Comparison of ENCODE assay signal across 9 cellular contexts in the genomic region with DNA sequence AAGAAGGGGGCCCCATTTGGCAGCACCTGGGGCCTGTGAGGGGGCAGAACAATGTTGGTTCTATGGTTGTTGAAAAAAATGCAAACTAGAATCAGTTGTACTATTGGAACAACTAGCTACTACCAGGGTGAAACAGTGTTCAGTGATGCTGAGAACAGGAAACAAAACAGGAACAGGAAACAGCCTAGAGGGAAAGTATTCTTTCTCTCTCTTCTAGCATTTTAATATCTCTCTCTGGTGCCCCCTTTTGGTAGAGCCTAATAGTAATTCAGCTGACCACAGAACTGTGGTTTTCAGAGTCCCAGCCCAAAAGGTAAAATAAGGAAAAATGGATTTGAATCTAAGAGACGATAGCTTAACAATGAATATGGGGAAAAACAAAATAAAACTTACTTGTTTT.
DNase-seq lines count a peak whose midpoint lies in the region; ATAC-seq, FAIRE-seq and TF ChIP-seq lines count a peak whose summit lies in the region.
"Had no signal": no experiment of that assay in that cellular context is flagged by ENCODE, and none has a peak within 500 bp of the region (broad histone marks: within the 10 kb centered on the region; RNA-seq: fewer than 3 reads in every experiment).

No MANE protein-coding gene starts in this region.

- H3K23ac ChIP-seq in H1 (ENCODE audit: insufficient read length), result no peak overlapping the region

- H2BK20ac ChIP-seq in H1 (ENCODE audit: low read length), result no peak overlapping the region

- no peaks in the 10 kb centered on the region for H3K9me3 ChIP-seq in H1 (ENCODE audit: insufficient read depth in 2 of 2, low read depth in 1 of 2, low read length in 1 of 2)
- H3K9me3 ChIP-seq in CD4-positive, alpha-beta T cell (ENCODE audit: control insufficient read depth, low read length), result no peaks in the 10 kb centered on the region

- no peak overlapping the region for H3K14ac ChIP-seq in H1 (ENCODE audit: insufficient read length)

- no peak for FAIRE-seq in H1 (lab: Jason Lieb, UNC)

- no peak overlapping the region for H2BK15ac ChIP-seq in H1 (ENCODE audit: low read length)

- no peak overlapping the region for H3K4me2 ChIP-seq in H1 (ENCODE audit: insufficient read depth in 1 of 2, low read depth in 2 of 2, low read length in 2 of 2)

- H3K79me2 ChIP-seq in H1 (ENCODE audit: control insufficient read depth in 1 of 2, insufficient read depth in 2 of 2, low read length in 2 of 2), result no peaks in the 10 kb centered on the region

- no peak overlapping the region for H3K18ac ChIP-seq in H1 (ENCODE audit: extremely low read depth, low read length)

- TF ChIP-seq POLR2A in H1 (IDR thresholded peaks at IDR 0.05; ENCODE audit: control extremely low read depth in 1 of 2, low read depth in 2 of 2, low read length in 2 of 2), result no peak

- no peaks in the 10 kb centered on the region for H4K20me1 ChIP-seq in H1 (replicated peaks in 1 of 2; ENCODE audit: control insufficient read depth in 1 of 2, insufficient read depth in 2 of 2, low read length in 2 of 2)

- peaks cover 16% of the 10 kb centered on the region for H3K9me3 Mint-ChIP-seq in CD4-positive, alpha-beta T cell

- H3K9ac ChIP-seq in H1 (replicated peaks in 1 of 4; ENCODE audit: extremely low read depth in 1 of 4, low read depth in 3 of 4, low read length in 3 of 4), result no peak overlapping the region

- CTCF ChIA-PET in H1 (lab: Charles Lee; ENCODE audit: partially characterized antibody), result interaction anchor here (0.7 to 4.1 kb wide), 26 partner anchors 10 to 589 kb away, joined by 3 to 28 read pairs (median 3); no protein-coding TSS in a partner anchor
- CTCF ChIA-PET in CD4-positive, alpha-beta T cell (lab: Charles Lee), result no interaction called here

- 80% methylated on average over 1 of the region's 1 CpG; no CpG with 5 or more reads in 1 of the 2 experiments for WGBS in H1 (ENCODE audit: extremely low coverage in 1 of 2, insufficient coverage in 1 of 2, insufficient read length in 1 of 2, insufficient replicate concordance in 2 of 2, low coverage in 1 of 2, low lambda C conversion rate in 2 of 2, missing lambda C conversion rate in 1 of 2), 2 experiments

- no peak overlapping the region for H4K91ac ChIP-seq in H1 (replicated peaks; ENCODE audit: insufficient read length, low read length)

- 0 out of 2 replicates have a peak overlapping the region, but pooled peaks have one; percentile 40 for H2AFZ ChIP-seq in H1 (ENCODE audit: low read length)

- H3K4me3 Mint-ChIP-seq in CD4-positive, alpha-beta T cell, result no peak overlapping the region

- no peaks in the 10 kb centered on the region for H3K36me3 Mint-ChIP-seq in CD4-positive, alpha-beta T cell (ENCODE audit: low read depth)

- no peak overlapping the region for H2BK12ac ChIP-seq in H1 (ENCODE audit: low read depth, low read length)

- peak in 2 of 3 experiments; percentile 41 to 59; a peak in 2 of 4 replicates for TF ChIP-seq CTCF in H1 (IDR thresholded peaks at IDR 0.05; ENCODE audit: control extremely low read depth in 1 of 3, insufficient read depth in 1 of 3, low read depth in 1 of 3, low read length in 3 of 3)
- no peak for TF ChIP-seq CTCF in CD4-positive, alpha-beta T cell (IDR thresholded peaks at IDR 0.05)

- no peak overlapping the region for H2BK120ac ChIP-seq in H1 (replicated peaks; ENCODE audit: low read depth, low read length)

- no peaks in the 10 kb centered on the region for H3K4me1 Mint-ChIP-seq in CD4-positive, alpha-beta T cell (ENCODE audit: low read depth)

- no peak for TF ChIP-seq EP300 in H1 (IDR thresholded peaks at IDR 0.05; ENCODE audit: borderline replicate concordance in 1 of 2, low read depth in 2 of 2, low read length in 2 of 2)

- H3K79me1 ChIP-seq in H1 (ENCODE audit: low read depth, low read length), result no peaks in the 10 kb centered on the region

- H2BK5ac ChIP-seq in H1 (ENCODE audit: low read depth, low read length), result no peak overlapping the region

- H3K56ac ChIP-seq in H1 (replicated peaks; ENCODE audit: insufficient read length, low read depth, low read length), result no peak overlapping the region

- no peaks in the 10 kb centered on the region for H3K27me3 Mint-ChIP-seq in CD4-positive, alpha-beta T cell

- POLR2A ChIA-PET in H1 (lab: Charles Lee; ENCODE audit: partially characterized antibody), result interaction anchor here (1.5 kb wide), 1 partner anchor 14 kb away, joined by 3 read pairs; no protein-coding TSS in a partner anchor
- POLR2A ChIA-PET in CD4-positive, alpha-beta T cell (lab: Charles Lee), result no interaction called here

- no peaks in the 10 kb centered on the region for H3K36me3 ChIP-seq in H1 (ENCODE audit: control insufficient read depth in 2 of 4, insufficient read depth in 4 of 4, low read length in 3 of 4)

- no peaks in the 10 kb centered on the region for H3K23me2 ChIP-seq in H1 (ENCODE audit: low read depth, low read length)

- H4K8ac ChIP-seq in H1 (ENCODE audit: extremely low read depth, insufficient read depth, low read length), result no peak overlapping the region

- intact Hi-C loops in CD4-positive, alpha-beta T cell (cut with DNase I, micrococcal nuclease), result no loop called here

- H3K4me1 ChIP-seq in H1 (replicated peaks in 1 of 4; ENCODE audit: control insufficient read depth in 3 of 4, insufficient read depth in 4 of 4, low read length in 3 of 4), result no peaks in the 10 kb centered on the region

- no peak overlapping the region for H4K5ac ChIP-seq in H1 (ENCODE audit: insufficient read length, low read depth, low read length)

- in situ Hi-C loops in KBM-7 (cut with MboI; ENCODE audit: low pct_unique_long_range_greater_than_20kb, low sequenced_read_pairs), result no loop called here
- in situ Hi-C loops in G401 (cut with HindIII; ENCODE audit: low sequenced_read_pairs), result no loop called here

- peak; percentile 29 to 48 for TF ChIP-seq RAD21 in H1 (IDR thresholded peaks at IDR 0.05 in 1 of 2, conservative IDR thresholded peaks at IDR 0.05 in 1 of 2; ENCODE audit: low read depth in 2 of 2, low read length in 2 of 2)

- H3K27ac ChIP-seq in H1 (ENCODE audit: low read depth, low read length), result no peak overlapping the region
- no peak overlapping the region for H3K27ac ChIP-seq in CD4-positive, alpha-beta T cell (ENCODE audit: low read depth, low read length)

- no peaks in the 10 kb centered on the region for H3K27me3 ChIP-seq in H1 (replicated peaks in 1 of 4; ENCODE audit: control insufficient read depth in 3 of 4, extremely low read depth in 1 of 4, insufficient read depth in 3 of 4, low read length in 3 of 4)
- no peaks in the 10 kb centered on the region for H3K27me3 ChIP-seq in CD4-positive, alpha-beta T cell (ENCODE audit: control insufficient read depth, insufficient read depth, low read length)

- H3K4ac ChIP-seq in H1 (replicated peaks; ENCODE audit: insufficient read length, low read depth, low read length), result no peak overlapping the region

- DNase-seq in AG20443 (ENCODE audit: low spot score) (peak; percentile 15), KBM-7 (peak; percentile 61), H1 (ENCODE audit: low read depth in 1 of 2, low spot score in 2 of 2) (no peak), T-helper 2 cell (no peak), G401 (ENCODE audit: low spot score) (no peak), NCI-H2029 treated with DMSO at 0.1 percent for 48 hours (lab: John Stamatoyannopoulos, UW) (no peak)
- DNase-seq in CD4-positive, alpha-beta T cell, result no peak
- DNase-seq: activated naive CD4-positive, alpha-beta T cell treated with Interleukin-2 at 50 U/mL for 16 hours had no signal

- peak; percentile 62 for ATAC-seq in GM19328 (IDR thresholded peaks at IDR 0.05; ENCODE audit: unreplicated experiment)
- no peak for ATAC-seq in CD4-positive, alpha-beta T cell (ENCODE audit: poor library complexity)

- no peak overlapping the region for H3K27ac Mint-ChIP-seq in CD4-positive, alpha-beta T cell

- H3K4me3 ChIP-seq in H1 (ENCODE audit: extremely low read depth in 1 of 4, insufficient read depth in 2 of 4, low read depth in 3 of 4, low read length in 4 of 4), result no peak overlapping the region

- no peak overlapping the region for H2AK5ac ChIP-seq in H1 (ENCODE audit: low read depth, low read length)

TF ChIP-seq in H1, 55 proteins besides CTCF, POLR2A, EP300 and RAD21 (continues in another document):
- no peak for TF ChIP-seq ZNF274 (IDR thresholded peaks at IDR 0.05; ENCODE audit: borderline replicate concordance, extremely low read depth, low read length)
- TF ChIP-seq, protein P1, sequence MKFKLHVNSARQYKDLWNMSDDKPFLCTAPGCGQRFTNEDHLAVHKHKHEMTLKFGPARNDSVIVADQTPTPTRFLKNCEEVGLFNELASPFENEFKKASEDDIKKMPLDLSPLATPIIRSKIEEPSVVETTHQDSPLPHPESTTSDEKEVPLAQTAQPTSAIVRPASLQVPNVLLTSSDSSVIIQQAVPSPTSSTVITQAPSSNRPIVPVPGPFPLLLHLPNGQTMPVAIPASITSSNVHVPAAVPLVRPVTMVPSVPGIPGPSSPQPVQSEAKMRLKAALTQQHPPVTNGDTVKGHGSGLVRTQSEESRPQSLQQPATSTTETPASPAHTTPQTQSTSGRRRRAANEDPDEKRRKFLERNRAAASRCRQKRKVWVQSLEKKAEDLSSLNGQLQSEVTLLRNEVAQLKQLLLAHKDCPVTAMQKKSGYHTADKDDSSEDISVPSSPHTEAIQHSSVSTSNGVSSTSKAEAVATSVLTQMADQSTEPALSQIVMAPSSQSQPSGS (IDR thresholded peaks at IDR 0.05; ENCODE audit: low read length), result no peak
- TF ChIP-seq, protein P2, sequence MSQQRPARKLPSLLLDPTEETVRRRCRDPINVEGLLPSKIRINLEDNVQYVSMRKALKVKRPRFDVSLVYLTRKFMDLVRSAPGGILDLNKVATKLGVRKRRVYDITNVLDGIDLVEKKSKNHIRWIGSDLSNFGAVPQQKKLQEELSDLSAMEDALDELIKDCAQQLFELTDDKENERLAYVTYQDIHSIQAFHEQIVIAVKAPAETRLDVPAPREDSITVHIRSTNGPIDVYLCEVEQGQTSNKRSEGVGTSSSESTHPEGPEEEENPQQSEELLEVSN (IDR thresholded peaks at IDR 0.05), result no peak
- TF ChIP-seq ASH2L (IDR thresholded peaks at IDR 0.05; ENCODE audit: low read length), result no peak
- no peak for TF ChIP-seq JUND (IDR thresholded peaks at IDR 0.05; ENCODE audit: low read length)
- no peak for TF ChIP-seq PHF8 (conservative IDR thresholded peaks at IDR 0.05; ENCODE audit: low read depth, low read length)
- TF ChIP-seq POLR2AphosphoS5 (IDR thresholded peaks at IDR 0.05; ENCODE audit: low read depth, low read length), result no peak
- TF ChIP-seq BCL11A (IDR thresholded peaks at IDR 0.05; ENCODE audit: low read depth in 2 of 2, low read length in 2 of 2), result no peak
- TF ChIP-seq FOSL1 (IDR thresholded peaks at IDR 0.05; ENCODE audit: insufficient read depth, low read depth, low read length), result no peak

Comparison
In these comparisons a context has a peak if more than half of its experiments do, and no peak if none do; other contexts are left out.
1. DNase-seq: peak in AG20443 (single experiment) and KBM-7 (single experiment); none in H1 (0 of 2), T-helper 2 cell (0 of 5), CD4-positive, alpha-beta T cell (0 of 10), G401 (single experiment) and NCI-H2029 treated with DMSO at 0.1 percent for 48 hours (single experiment).